9 cellular contexts compared by ENCODE assay signal in the genomic region with DNA sequence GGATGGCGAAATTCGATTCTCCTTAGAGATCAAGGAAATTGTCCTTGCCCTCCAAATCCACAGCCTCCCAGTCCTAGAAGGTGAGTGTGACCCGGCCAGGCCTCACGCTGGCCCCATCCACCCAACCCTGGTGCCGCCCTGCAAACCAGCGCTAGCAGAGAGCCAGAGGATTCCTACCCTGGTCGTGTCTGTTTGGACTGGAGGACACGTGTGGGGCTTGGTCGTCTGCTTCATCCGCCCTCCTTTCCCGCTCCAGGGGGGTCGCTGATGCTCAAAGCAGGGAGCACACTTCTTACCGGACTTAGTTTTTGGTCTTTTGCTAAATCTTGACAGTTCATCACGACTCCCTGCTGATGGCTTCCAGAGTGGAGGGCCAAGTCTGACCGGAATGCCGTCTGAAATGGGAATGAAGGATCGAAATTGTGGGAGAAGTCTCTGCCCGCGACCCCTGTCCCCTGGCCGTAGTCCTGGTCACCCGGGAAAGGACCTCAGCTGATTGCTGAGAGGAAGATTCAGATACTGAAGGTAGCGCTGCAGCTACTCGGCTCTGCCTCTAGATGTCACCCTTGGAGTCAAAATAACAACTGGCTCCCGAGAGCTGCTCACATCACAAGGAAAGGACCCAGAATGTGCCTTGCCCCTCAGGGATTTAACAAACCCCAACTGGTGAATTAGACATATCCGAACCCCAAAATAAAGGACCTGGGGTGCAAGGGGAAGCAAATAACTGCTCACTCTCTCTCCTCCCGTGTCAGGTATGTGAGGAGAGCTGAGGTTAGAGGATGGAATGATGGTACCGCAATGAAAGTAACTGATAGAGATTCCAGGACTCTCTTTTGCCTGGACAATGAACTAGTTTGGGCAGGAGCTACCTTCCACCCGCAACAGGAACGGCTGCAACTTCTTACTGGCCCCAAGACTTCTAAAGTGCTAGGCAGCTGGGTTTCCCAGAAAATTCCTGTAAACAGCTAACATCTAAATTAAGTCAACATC.
DNase-seq lines count a peak whose midpoint lies in the region; ATAC-seq and TF ChIP-seq lines count a peak whose summit lies in the region.
"Had no signal": no experiment of that assay in that cellular context is flagged by ENCODE, and none has a peak within 500 bp of the region (broad histone marks: within the 10 kb centered on the region; RNA-seq: fewer than 3 reads in every experiment).

No MANE protein-coding gene starts in this region.

- ATAC-seq in GM18505 (IDR thresholded peaks at IDR 0.05; ENCODE audit: unreplicated experiment) (peak; percentile 87), HG02943 (IDR thresholded peaks at IDR 0.05; ENCODE audit: low read depth, unreplicated experiment) (peak; percentile 73)
- ATAC-seq in stimulated activated memory B cell treated with anti-CD40 and anti-IgM and Interleukin-4, amounts not matched to agents 10 μg/mL and 1 μg/mL and 100 μg/mL, for 72 hours, result peak; percentile 74

- no peak overlapping the region for H3K4me3 Mint-ChIP-seq in stimulated activated memory B cell treated with anti-CD40 and anti-IgM and Interleukin-4, amounts not matched to agents 10 μg/mL and 1 μg/mL and 100 μg/mL, for 72 hours

- H3K4me3 ChIP-seq in AG10803 (ENCODE audit: low read length), result no peak overlapping the region

- TF ChIP-seq POLR2A in GM18505 (IDR thresholded peaks at IDR 0.05; ENCODE audit: borderline replicate concordance, extremely low read depth, insufficient read depth, insufficient read length), result no peak

- no peaks in the 10 kb centered on the region for H3K36me3 Mint-ChIP-seq in stimulated activated memory B cell treated with anti-CD40 and anti-IgM and Interleukin-4, amounts not matched to agents 10 μg/mL and 1 μg/mL and 100 μg/mL, for 72 hours

- H3K27me3 Mint-ChIP-seq in stimulated activated memory B cell treated with anti-CD40 and anti-IgM and Interleukin-4, amounts not matched to agents 10 μg/mL and 1 μg/mL and 100 μg/mL, for 72 hours, result peaks cover 19% of the 10 kb centered on the region

- peak; percentile 49 for DNase-seq in AG10803 (ENCODE audit: low read depth)
- DNase-seq in NCI-H187 treated with DMSO at 0.1 percent for 48 hours (lab: John Stamatoyannopoulos, UW), result peak; percentile 9
- peak; percentile 7 for DNase-seq in UCSD-AML1 (lab: John Stamatoyannopoulos, UW; ENCODE audit: unreplicated experiment)
- peak; percentile 74 for DNase-seq in cerebellar cortex (ENCODE audit: low spot score)
- DNase-seq in left kidney (ENCODE audit: low read depth, low spot score), result peak; percentile 63

- H3K4me1 Mint-ChIP-seq in stimulated activated memory B cell treated with anti-CD40 and anti-IgM and Interleukin-4, amounts not matched to agents 10 μg/mL and 1 μg/mL and 100 μg/mL, for 72 hours, result peaks cover 5% of the 10 kb centered on the region
- H3K4me1 Mint-ChIP-seq: IgD-negative memory B cell had no signal

- H3K9me3 Mint-ChIP-seq in stimulated activated memory B cell treated with anti-CD40 and anti-IgM and Interleukin-4, amounts not matched to agents 10 μg/mL and 1 μg/mL and 100 μg/mL, for 72 hours, result no peaks in the 10 kb centered on the region
- H3K9me3 Mint-ChIP-seq: IgD-negative memory B cell had no signal

- TF ChIP-seq CTCF in AG10803 (conservative IDR thresholded peaks at IDR 0.05; ENCODE audit: low read length), result peak; percentile 93

- no peak overlapping the region for H3K27ac Mint-ChIP-seq in stimulated activated memory B cell treated with anti-CD40 and anti-IgM and Interleukin-4, amounts not matched to agents 10 μg/mL and 1 μg/mL and 100 μg/mL, for 72 hours
- H3K27ac Mint-ChIP-seq: IgD-negative memory B cell had no signal

Comparison
In these comparisons a context has a peak if more than half of its experiments do, and no peak if none do; other contexts are left out.
1. DNase-seq: peak in every context shown above with its lines; median percentile 74 in cerebellar cortex; 63 in left kidney; 49 in AG10803; 9 in NCI-H187 treated with DMSO at 0.1 percent for 48 hours; 7 in UCSD-AML1.